Comparison of ENCODE assay signal across 10 cellular contexts in the genomic region with DNA sequence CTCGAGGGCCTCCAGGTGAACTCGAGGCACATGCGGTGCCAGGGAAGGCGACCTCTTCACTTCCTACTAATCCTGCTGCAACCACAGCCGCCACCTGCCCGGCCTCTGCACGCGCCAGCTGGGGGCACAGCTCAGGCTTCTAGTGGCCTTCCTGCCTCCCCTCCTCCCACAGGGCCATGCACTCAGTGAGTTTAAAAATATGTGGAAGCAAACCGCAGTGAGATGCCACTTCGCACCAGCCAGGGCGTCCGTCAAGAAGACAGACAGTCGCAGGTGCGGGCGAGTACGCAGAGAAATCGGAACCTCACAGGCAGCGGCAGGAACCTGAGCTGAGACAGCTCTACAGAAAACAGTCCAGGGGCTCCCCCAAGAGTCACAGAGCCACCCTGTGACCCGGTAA. TPM values are rescaled to one million over a fixed set of nuclear protein-coding genes. Genes with fewer than 3 reads are reported as not detected.
A peak's percentile ranks its signal among the peaks of the same experiment; 100 is the strongest.
DNase-seq lines count a peak whose midpoint lies in the region; ATAC-seq and TF ChIP-seq lines count a peak whose summit lies in the region.
"Had no signal": no experiment of that assay in that cellular context is flagged by ENCODE, and none has a peak within 500 bp of the region (broad histone marks: within the 10 kb centered on the region; RNA-seq: fewer than 3 reads in every experiment).

No MANE protein-coding gene starts in this region.

- no peak overlapping the region for H2BK120ac ChIP-seq in mesenchymal stem cell (ENCODE audit: low read depth, low read length)

- H3K27ac ChIP-seq in CD8-positive, alpha-beta T cell (ENCODE audit: low read depth, low read length), result no peak overlapping the region
- H3K27ac ChIP-seq in mesenchymal stem cell (ENCODE audit: low read length, poor library complexity, severe bottlenecking), result no peak overlapping the region
- no peak overlapping the region for H3K27ac ChIP-seq in Karpas-422 (ENCODE audit: low read length)
- H3K27ac ChIP-seq: upper lobe of left lung had no signal

- H3K36me3 Mint-ChIP-seq in CD8-positive, alpha-beta T cell, result peaks cover 16% of the 10 kb centered on the region
- H3K36me3 Mint-ChIP-seq in IgD-negative memory B cell, result peaks cover 2% of the 10 kb centered on the region
- H3K36me3 Mint-ChIP-seq in T-cell, result peaks cover 4% of the 10 kb centered on the region

- H3K9me3 Mint-ChIP-seq in CD8-positive, alpha-beta T cell, result no peaks in the 10 kb centered on the region
- H3K9me3 Mint-ChIP-seq in IgD-negative memory B cell (no peaks in the 10 kb centered on the region), T-cell (no peaks in the 10 kb centered on the region)

- POLR2A ChIA-PET in CD8-positive, alpha-beta T cell (lab: Charles Lee), result interaction anchor here (0.5 to 1.2 kb wide), 4 partner anchors 10 to 32 kb away, joined by 3 to 7 read pairs (median 3); partner anchors contain the start of genes GADD45B and LMNB2
- POLR2A ChIA-PET in T-cell (lab: Charles Lee), result no interaction called here

- no peak overlapping the region for H2BK5ac ChIP-seq in mesenchymal stem cell (ENCODE audit: low read depth, low read length, poor library complexity, severe bottlenecking)

- peaks cover 77% of the 10 kb centered on the region for H3K79me2 ChIP-seq in Karpas-422 (ENCODE audit: low read length)

- H3K4me1 ChIP-seq in CD8-positive, alpha-beta T cell (ENCODE audit: insufficient read depth, low read length), result peaks cover 12% of the 10 kb centered on the region
- H3K4me1 ChIP-seq in mesenchymal stem cell (ENCODE audit: control insufficient read depth, insufficient read depth, low read depth, low read length) (peaks cover 6% of the 10 kb centered on the region), Karpas-422 (ENCODE audit: low read length) (no peaks in the 10 kb centered on the region)
- H3K4me1 ChIP-seq: upper lobe of left lung had no signal

- no peak overlapping the region for H2BK12ac ChIP-seq in mesenchymal stem cell (ENCODE audit: low read length in 2 of 2)

- no peak overlapping the region for H3K23ac ChIP-seq in mesenchymal stem cell (ENCODE audit: low read length in 2 of 2)

- H3K4ac ChIP-seq in mesenchymal stem cell (ENCODE audit: low read depth in 1 of 2, low read length in 2 of 2), result no peak overlapping the region

- H3K4me2 ChIP-seq in mesenchymal stem cell (ENCODE audit: low read length, poor library complexity, severe bottlenecking), result no peak overlapping the region
- H3K4me2 ChIP-seq in Karpas-422 (ENCODE audit: low read depth, low read length, poor library complexity, severe bottlenecking), result no peak overlapping the region

- H3K27me3 Mint-ChIP-seq in CD8-positive, alpha-beta T cell (ENCODE audit: low read depth), result no peaks in the 10 kb centered on the region
- no peaks in the 10 kb centered on the region for H3K27me3 Mint-ChIP-seq in IgD-negative memory B cell
- no peaks in the 10 kb centered on the region for H3K27me3 Mint-ChIP-seq in T-cell

- intact Hi-C loops in CD8-positive, alpha-beta T cell (cut with DNase I, micrococcal nuclease), result no loop called here

- peaks cover 32% of the 10 kb centered on the region; the same call in 1 of the 2 replicates for H4K20me1 ChIP-seq in Karpas-422 (ENCODE audit: insufficient read depth, low read depth, low read length)

- H2AFZ ChIP-seq in mesenchymal stem cell (ENCODE audit: low read depth, low read length), result no peak overlapping the region
- H2AFZ ChIP-seq in Karpas-422 (ENCODE audit: low read length), result no peak overlapping the region

- 89% methylated on average over 16 of the region's 19 CpGs for WGBS in mesenchymal stem cell

- peak in 5 of 7 experiments; percentile 14 to 64 (median 36) for DNase-seq in CD8-positive, alpha-beta T cell
- peak in 25 of 34 experiments; percentile 10 to 57 (median 26) for DNase-seq in T-cell
- DNase-seq in mesenchymal stem cell, result no peak
- DNase-seq in NOMO-1 treated with dmso at 0.1 percent for 144 hours (lab: John Stamatoyannopoulos, UW; ENCODE audit: unreplicated experiment), result no peak
- no peak for DNase-seq in cortex of kidney (lab: John Stamatoyannopoulos, UW)
- no peak for DNase-seq in COLO829 (ENCODE audit: low spot score)
- no peak for DNase-seq in Karpas-422
- DNase-seq: NCI-H2029 had no signal

- H3K4me1 Mint-ChIP-seq in CD8-positive, alpha-beta T cell (ENCODE audit: low read depth), result peaks cover 16% of the 10 kb centered on the region
- peaks cover 5 to 6% (median 5%) of the 10 kb centered on the region in 3 donors for H3K4me1 Mint-ChIP-seq in IgD-negative memory B cell
- H3K4me1 Mint-ChIP-seq in T-cell, result peaks cover 8 to 17% (median 16%) of the 10 kb centered on the region in 3 donors

- H4K8ac ChIP-seq in mesenchymal stem cell (ENCODE audit: low read length), result peak overlapping the region; percentile 4

- H3K9me2 ChIP-seq in Karpas-422 (replicated peaks; ENCODE audit: insufficient read depth, low read length), result no peaks in the 10 kb centered on the region

- no peak overlapping the region for H2AK5ac ChIP-seq in mesenchymal stem cell (ENCODE audit: low read length, severe bottlenecking)

- peaks cover 4% of the 10 kb centered on the region for H3K36me3 ChIP-seq in CD8-positive, alpha-beta T cell (ENCODE audit: insufficient read depth, low read length)
- peaks cover 25 to 64% of the 10 kb centered on the region in 2 experiments for H3K36me3 ChIP-seq in mesenchymal stem cell (ENCODE audit: control insufficient read depth in 1 of 2, insufficient read depth in 2 of 2, low read depth in 1 of 2, low read length in 2 of 2)
- H3K36me3 ChIP-seq in Karpas-422 (ENCODE audit: insufficient read depth, low read length), result no peaks in the 10 kb centered on the region

- peaks cover 30% of the 10 kb centered on the region for H3K79me1 ChIP-seq in mesenchymal stem cell (replicated peaks; ENCODE audit: low read length, poor library complexity, severe bottlenecking)

- H3K9me3 ChIP-seq in CD8-positive, alpha-beta T cell (ENCODE audit: low read length), result no peaks in the 10 kb centered on the region
- no peaks in the 10 kb centered on the region for H3K9me3 ChIP-seq in mesenchymal stem cell (ENCODE audit: control insufficient read depth, low read length)
- H3K9me3 ChIP-seq in Karpas-422 (ENCODE audit: low read length), result no peaks in the 10 kb centered on the region
- H3K9me3 ChIP-seq: upper lobe of left lung had no signal

- H3K18ac ChIP-seq in mesenchymal stem cell (ENCODE audit: low read depth in 1 of 2, low read length in 2 of 2), result no peak overlapping the region

- H3K14ac ChIP-seq in mesenchymal stem cell (ENCODE audit: low read length in 2 of 2), result no peak overlapping the region

- no peak overlapping the region for H3K9ac ChIP-seq in mesenchymal stem cell (ENCODE audit: low read length)
- no peak overlapping the region for H3K9ac ChIP-seq in Karpas-422 (ENCODE audit: low read length)

- CTCF ChIA-PET in CD8-positive, alpha-beta T cell (lab: Charles Lee), result interaction anchor here (0.6 to 1.1 kb wide), 6 partner anchors 14 to 202 kb away, joined by 3 to 4 read pairs (median 3); no protein-coding TSS in a partner anchor
- CTCF ChIA-PET in T-cell (lab: Charles Lee), result no interaction called here

- no peaks in the 10 kb centered on the region for H3K27me3 ChIP-seq in CD8-positive, alpha-beta T cell (ENCODE audit: insufficient read depth, low read length)
- H3K27me3 ChIP-seq in mesenchymal stem cell (ENCODE audit: control insufficient read depth in 1 of 2, insufficient read depth in 1 of 2, low read length in 2 of 2), result no peaks in the 10 kb centered on the region
- no peaks in the 10 kb centered on the region for H3K27me3 ChIP-seq in Karpas-422 (ENCODE audit: low read length)
- H3K27me3 ChIP-seq: upper lobe of left lung had no signal

- H3K27ac Mint-ChIP-seq in CD8-positive, alpha-beta T cell, result peak overlapping the region; percentile 86
- H3K27ac Mint-ChIP-seq in IgD-negative memory B cell (peak overlapping the region in 2 of 3 donors; percentile 82 to 87), T-cell (peak overlapping the region; percentile 58 to 67)

- H4K91ac ChIP-seq in mesenchymal stem cell (ENCODE audit: low read length), result no peak overlapping the region

- H3K4me3 Mint-ChIP-seq in CD8-positive, alpha-beta T cell, result peak overlapping the region; percentile 80
- peak overlapping the region in 3 of 4 donors; percentile 67 to 81 (median 73) for H3K4me3 Mint-ChIP-seq in IgD-negative memory B cell
- H3K4me3 Mint-ChIP-seq in T-cell, result peak overlapping the region; percentile 68 to 81 (median 71)

- peak overlapping the region; percentile 22 for H3K4me3 ChIP-seq in CD8-positive, alpha-beta T cell (ENCODE audit: low read depth, low read length)
- H3K4me3 ChIP-seq in mesenchymal stem cell (ENCODE audit: insufficient read depth in 1 of 2, low read depth in 1 of 2, low read length in 2 of 2) (no peak overlapping the region), Karpas-422 (ENCODE audit: low read length) (no peak overlapping the region)
- H3K4me3 ChIP-seq: upper lobe of left lung had no signal

- peak; percentile 83 for ATAC-seq in CD8-positive, alpha-beta T cell
- peak; percentile 56 to 85 (median 69) for ATAC-seq in T-cell (replicated peaks in 1 of 4)

- no peak for TF ChIP-seq CTCF in CD8-positive, alpha-beta T cell (IDR thresholded peaks at IDR 0.05)

- H2BK15ac ChIP-seq in mesenchymal stem cell (ENCODE audit: low read depth, poor library complexity, severe bottlenecking), result peak overlapping the region; percentile 44

RNA-seq across cellular contexts. Expression of gene LMNB2, which starts 10.4 kb away (rescaled TPM):
- 10 to 100 TPM; 13.5 to 15.9 TPM for total RNA-seq in CD8-positive, alpha-beta T cell
- 4.6 TPM for polyA plus RNA-seq in IgD-negative memory B cell
- 10 to 100 TPM; 15.7 to 26.7 (median 24.7) TPM for total RNA-seq in T-cell
- polyA plus RNA-seq in mesenchymal stem cell (2013, experiment 1 of 2), result 37.7 TPM
- 35.4 TPM for polyA plus RNA-seq in mesenchymal stem cell (2013, experiment 2 of 2)
- total RNA-seq in Karpas-422 (2014; rRNA removed; shearing (Covaris generic); ENCODE audit: low replicate concordance), result 20.8 and 80.2 TPM in 2 replicates

RNA-seq across cellular contexts. Expression of gene TIMM13, which starts 19.0 kb away (rescaled TPM):
- 10 to 100 TPM; 21.5 to 24.4 TPM for total RNA-seq in CD8-positive, alpha-beta T cell
- polyA plus RNA-seq in IgD-negative memory B cell, result 69.1 TPM
- 10 to 100 TPM; 22.4 to 50.9 (median 33.7) TPM for total RNA-seq in T-cell
- polyA plus RNA-seq in mesenchymal stem cell (2013, experiment 1 of 2), result 92.8 TPM
- polyA plus RNA-seq in mesenchymal stem cell (2013, experiment 2 of 2), result 91.7 TPM
- total RNA-seq in Karpas-422 (2014; rRNA removed; shearing (Covaris generic); ENCODE audit: low replicate concordance), result 49.3 and 66.5 TPM in 2 replicates

RNA-seq across cellular contexts. Expression of gene GADD45B, which starts 29.5 kb away (rescaled TPM):
- total RNA-seq in CD8-positive, alpha-beta T cell, result 100 to 1,000 TPM; 441 to 446 TPM
- 98.0 TPM for polyA plus RNA-seq in IgD-negative memory B cell
- total RNA-seq in T-cell, result 100 to 1,000 TPM in 3 of 5 donors, 10 to 100 TPM in 2; 76.5 to 174 (median 102) TPM
- 57.8 TPM for polyA plus RNA-seq in mesenchymal stem cell (2013, experiment 1 of 2)
- 51.9 TPM for polyA plus RNA-seq in mesenchymal stem cell (2013, experiment 2 of 2)
- total RNA-seq in Karpas-422 (2014; rRNA removed; shearing (Covaris generic); ENCODE audit: low replicate concordance), result 8.6 and 11.0 TPM in 2 replicates

Comparison
In these comparisons a context has a peak if more than half of its experiments do, and no peak if none do; other contexts are left out.
1. DNase-seq: peak in CD8-positive, alpha-beta T cell (5 of 7) and T-cell (25 of 34); none in mesenchymal stem cell (single experiment), NOMO-1 treated with dmso at 0.1 percent for 144 hours (single experiment), cortex of kidney (single experiment), COLO829 (single experiment) and Karpas-422 (single experiment).
2. Peak in every context shown above with its lines, with median percentiles within 50 percentile points of each other: H3K27ac Mint-ChIP-seq and H3K4me3 Mint-ChIP-seq.